1 cellular context compared by ENCODE assay signal in the genomic region with DNA sequence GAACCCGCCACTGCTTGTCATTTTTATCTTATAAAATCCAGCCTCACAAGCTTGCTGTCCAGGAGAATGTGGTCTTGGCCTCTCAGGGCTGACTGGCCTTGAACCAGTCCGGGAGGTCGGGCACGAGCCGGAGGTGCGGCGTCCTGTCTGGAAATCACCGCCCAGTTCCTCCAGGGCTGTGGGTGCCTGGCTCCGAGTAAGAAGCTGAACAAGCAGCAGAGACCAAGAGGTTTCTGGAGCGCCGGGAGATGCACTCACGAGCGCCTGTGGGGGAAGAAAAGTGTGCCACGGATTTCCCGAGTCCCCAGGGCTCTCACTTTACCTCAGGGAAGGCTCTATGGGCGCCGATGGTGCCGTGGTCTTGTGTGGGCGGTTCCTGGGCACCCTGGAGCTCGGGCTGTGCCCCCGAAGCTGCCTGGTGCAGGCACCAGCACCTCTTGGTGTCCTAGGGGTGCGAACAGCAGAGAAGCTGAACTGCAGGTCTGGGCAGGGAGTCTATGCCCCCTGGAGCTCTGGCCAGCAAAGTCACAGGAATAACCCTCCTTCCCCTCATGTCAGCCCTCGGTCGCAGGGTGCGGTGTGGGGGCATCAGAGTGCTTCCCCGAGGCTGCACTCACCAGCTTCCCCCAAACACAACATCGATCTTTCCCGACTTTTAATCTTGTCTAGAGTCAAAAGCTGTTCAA.
TF ChIP-seq lines count a peak whose summit lies in the region.

No MANE protein-coding gene starts in this region.

TF ChIP-seq in HCT116, 20 proteins besides CTCF, POLR2A, EP300 and RAD21 (continued from another document):
- TF ChIP-seq EZH2 (IDR thresholded peaks at IDR 0.05), result no peak
- TF ChIP-seq CEBPB (IDR thresholded peaks at IDR 0.05; ENCODE audit: low read depth), result no peak
- no peak for TF ChIP-seq ZNF274 (IDR thresholded peaks at IDR 0.05; ENCODE audit: low read depth, low read length)
- TF ChIP-seq, protein P1, sequence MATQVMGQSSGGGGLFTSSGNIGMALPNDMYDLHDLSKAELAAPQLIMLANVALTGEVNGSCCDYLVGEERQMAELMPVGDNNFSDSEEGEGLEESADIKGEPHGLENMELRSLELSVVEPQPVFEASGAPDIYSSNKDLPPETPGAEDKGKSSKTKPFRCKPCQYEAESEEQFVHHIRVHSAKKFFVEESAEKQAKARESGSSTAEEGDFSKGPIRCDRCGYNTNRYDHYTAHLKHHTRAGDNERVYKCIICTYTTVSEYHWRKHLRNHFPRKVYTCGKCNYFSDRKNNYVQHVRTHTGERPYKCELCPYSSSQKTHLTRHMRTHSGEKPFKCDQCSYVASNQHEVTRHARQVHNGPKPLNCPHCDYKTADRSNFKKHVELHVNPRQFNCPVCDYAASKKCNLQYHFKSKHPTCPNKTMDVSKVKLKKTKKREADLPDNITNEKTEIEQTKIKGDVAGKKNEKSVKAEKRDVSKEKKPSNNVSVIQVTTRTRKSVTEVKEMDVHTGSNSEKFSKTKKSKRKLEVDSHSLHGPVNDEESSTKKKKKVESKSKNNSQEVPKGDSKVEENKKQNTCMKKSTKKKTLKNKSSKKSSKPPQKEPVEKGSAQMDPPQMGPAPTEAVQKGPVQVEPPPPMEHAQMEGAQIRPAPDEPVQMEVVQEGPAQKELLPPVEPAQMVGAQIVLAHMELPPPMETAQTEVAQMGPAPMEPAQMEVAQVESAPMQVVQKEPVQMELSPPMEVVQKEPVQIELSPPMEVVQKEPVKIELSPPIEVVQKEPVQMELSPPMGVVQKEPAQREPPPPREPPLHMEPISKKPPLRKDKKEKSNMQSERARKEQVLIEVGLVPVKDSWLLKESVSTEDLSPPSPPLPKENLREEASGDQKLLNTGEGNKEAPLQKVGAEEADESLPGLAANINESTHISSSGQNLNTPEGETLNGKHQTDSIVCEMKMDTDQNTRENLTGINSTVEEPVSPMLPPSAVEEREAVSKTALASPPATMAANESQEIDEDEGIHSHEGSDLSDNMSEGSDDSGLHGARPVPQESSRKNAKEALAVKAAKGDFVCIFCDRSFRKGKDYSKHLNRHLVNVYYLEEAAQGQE (IDR thresholded peaks at IDR 0.05; ENCODE audit: low read depth), result no peak
- TF ChIP-seq SP1 (IDR thresholded peaks at IDR 0.05; ENCODE audit: low read depth), result no peak
- TF ChIP-seq EGR1 (IDR thresholded peaks at IDR 0.05; ENCODE audit: low read depth), result no peak
- TF ChIP-seq FOSL1 (IDR thresholded peaks at IDR 0.05; ENCODE audit: low read depth), result no peak
- TF ChIP-seq, protein P2, sequence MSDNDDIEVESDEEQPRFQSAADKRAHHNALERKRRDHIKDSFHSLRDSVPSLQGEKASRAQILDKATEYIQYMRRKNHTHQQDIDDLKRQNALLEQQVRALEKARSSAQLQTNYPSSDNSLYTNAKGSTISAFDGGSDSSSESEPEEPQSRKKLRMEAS (IDR thresholded peaks at IDR 0.05), result no peak
- TF ChIP-seq, protein P3, sequence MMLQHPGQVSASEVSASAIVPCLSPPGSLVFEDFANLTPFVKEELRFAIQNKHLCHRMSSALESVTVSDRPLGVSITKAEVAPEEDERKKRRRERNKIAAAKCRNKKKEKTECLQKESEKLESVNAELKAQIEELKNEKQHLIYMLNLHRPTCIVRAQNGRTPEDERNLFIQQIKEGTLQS (IDR thresholded peaks at IDR 0.05), result no peak
- no peak for TF ChIP-seq JUND (IDR thresholded peaks at IDR 0.05)
- no peak for TF ChIP-seq POLR2AphosphoS5 (IDR thresholded peaks at IDR 0.05; ENCODE audit: low read depth, low read length)
